In genomic region chr4:4761128-4761991, GRCh38 we compare ENCODE assay signal across 11 cellular contexts.
DNase-seq lines count a peak whose midpoint lies in the region; TF ChIP-seq lines count a peak whose summit lies in the region.
"Had no signal": no experiment of that assay in that cellular context is flagged by ENCODE, and none has a peak within 500 bp of the region (broad histone marks: within the 10 kb centered on the region; RNA-seq: fewer than 3 reads in every experiment).

No MANE protein-coding gene starts in this region.

- DNase-seq in HFFc6, result no peak
- DNase-seq in midbrain (lab: John Stamatoyannopoulos, UW), result peak; percentile 43
- DNase-seq in HuH-7.5 (ENCODE audit: low spot score), result no peak
- no peak for DNase-seq in NCI-H345 (lab: John Stamatoyannopoulos, UW)
- no peak for DNase-seq in DMS79 treated with DMSO at 0.1 percent for 48 hours (lab: John Stamatoyannopoulos, UW)
- DNase-seq in T-helper 1 cell, result no peak
- DNase-seq: activated CD4-positive, alpha-beta T cell treated with anti-CD3 and anti-CD28 coated beads, Interleukin-2, amount 10 ng/mL, durations not matched to agents 24 days and 14 days had no signal

- H3K4me3 Mint-ChIP-seq in HFFc6, result no peak overlapping the region
- peak overlapping the region in 2 of 5 experiments; percentile 6 to 28 for H3K4me3 Mint-ChIP-seq in brain
- H3K4me3 Mint-ChIP-seq: activated CD4-positive, alpha-beta T cell treated with anti-CD3 and anti-CD28 coated beads, Interleukin-2, amount 10 ng/mL, durations not matched to agents 24 days and 14 days had no signal

- H3K36me3 ChIP-seq in DOHH2 (ENCODE audit: control insufficient read depth, low read length), result no peaks in the 10 kb centered on the region
- H3K36me3 ChIP-seq: esophagus muscularis mucosa had no signal

- H3K27ac Mint-ChIP-seq in HFFc6 (no peak overlapping the region), brain (peak overlapping the region in 3 of 5 experiments; percentile 11 to 53 (median 29))
- H3K27ac Mint-ChIP-seq: activated CD4-positive, alpha-beta T cell treated with anti-CD3 and anti-CD28 coated beads, Interleukin-2, amount 10 ng/mL, durations not matched to agents 24 days and 14 days had no signal

- H3K36me3 Mint-ChIP-seq in HFFc6 (ENCODE audit: low read depth) (no peaks in the 10 kb centered on the region), brain (peaks cover 11% of the 10 kb centered on the region)

- no peaks in the 10 kb centered on the region for H3K79me2 ChIP-seq in DOHH2 (ENCODE audit: control insufficient read depth, low read length)

- no peaks in the 10 kb centered on the region for H3K9me3 ChIP-seq in DOHH2 (ENCODE audit: control insufficient read depth, insufficient read depth, low read length)
- H3K9me3 ChIP-seq: esophagus muscularis mucosa had no signal

- no peaks in the 10 kb centered on the region for H4K20me1 ChIP-seq in DOHH2 (ENCODE audit: control insufficient read depth, insufficient read depth, low read depth, low read length)

- H3K27ac ChIP-seq in DOHH2 (ENCODE audit: low read depth, low read length), result no peak overlapping the region
- H3K27ac ChIP-seq: esophagus muscularis mucosa, HL-60 had no signal

- H3K9me3 Mint-ChIP-seq in HFFc6 (no peaks in the 10 kb centered on the region), brain (peaks cover 0 to 3% (median 0%) of the 10 kb centered on the region in 5 experiments)

- no peaks in the 10 kb centered on the region for H3K4me1 ChIP-seq in DOHH2 (ENCODE audit: control insufficient read depth, low read length)
- H3K4me1 ChIP-seq: esophagus muscularis mucosa had no signal

- TF ChIP-seq CTCF in DOHH2 (IDR thresholded peaks at IDR 0.05; ENCODE audit: low read depth, low read length, poor library complexity, severe bottlenecking), result peak; percentile 39
- TF ChIP-seq CTCF in HFFc6 (IDR thresholded peaks at IDR 0.05), result peak; percentile 43; the same call in 1 of the 2 replicates
- TF ChIP-seq CTCF in brain (conservative IDR thresholded peaks at IDR 0.05), result peak; percentile 25 to 68

- H3K4me3 ChIP-seq in DOHH2 (ENCODE audit: low read length), result no peak overlapping the region
- H3K4me3 ChIP-seq: esophagus muscularis mucosa had no signal

- H3K4me1 Mint-ChIP-seq in HFFc6 (ENCODE audit: low read depth), result peaks cover 34% of the 10 kb centered on the region
- peaks cover 54% of the 10 kb centered on the region for H3K4me1 Mint-ChIP-seq in brain

- no peaks in the 10 kb centered on the region for H3K27me3 ChIP-seq in DOHH2 (ENCODE audit: control insufficient read depth, low read length)

- H3K27me3 Mint-ChIP-seq in HFFc6 (ENCODE audit: insufficient read depth) (peaks cover 13% of the 10 kb centered on the region), brain (peaks cover 34% of the 10 kb centered on the region)
- H3K27me3 Mint-ChIP-seq: activated CD4-positive, alpha-beta T cell treated with anti-CD3 and anti-CD28 coated beads, Interleukin-2, amount 10 ng/mL, durations not matched to agents 24 days and 14 days had no signal

- H3F3A ChIP-seq in DOHH2 (ENCODE audit: control insufficient read depth, insufficient read depth), result no peaks in the 10 kb centered on the region

- no peak overlapping the region for H3K4me2 ChIP-seq in DOHH2 (ENCODE audit: low read length)

- no peaks in the 10 kb centered on the region for H3K9me2 ChIP-seq in DOHH2 (replicated peaks; ENCODE audit: control insufficient read depth, low read length)
